ENCODE assay signal across 8 cellular contexts in genomic region chr17:47615766-47616424, GRCh38. TPM values are rescaled to one million over a fixed set of nuclear protein-coding genes. Genes with fewer than 3 reads are reported as not detected.
DNase-seq lines count a peak whose midpoint lies in the region; ATAC-seq, FAIRE-seq and TF ChIP-seq lines count a peak whose summit lies in the region.

No MANE protein-coding gene starts in this region.

- FAIRE-seq in GM18507 (lab: Jason Lieb, UNC), result peak; percentile 76

- intact Hi-C loops in MCF 10A (cut with micrococcal nuclease) (no loop called here), left colon (cut with DNase I, micrococcal nuclease) (no loop called here)

- CTCF ChIA-PET in MCF 10A (lab: Yijun Ruan, JAX), result interaction anchor here (0.6 to 2.8 kb wide), 21 partner anchors 9 to 397 kb away, joined by 3 to 24 read pairs (median 4); no protein-coding TSS in a partner anchor

- POLR2A ChIA-PET in MCF 10A (lab: Yijun Ruan, JAX), result interaction anchor here (0.9 to 1.7 kb wide), 3 partner anchors 11 to 115 kb away, joined by 3 to 5 read pairs (median 3); partner anchors contain the start of gene KPNB1

- H3K36me3 Mint-ChIP-seq in MCF 10A (ENCODE audit: insufficient read depth, unreplicated experiment) (peaks cover 89% of the 10 kb centered on the region), type B pancreatic cell (peaks cover 27% of the 10 kb centered on the region)

- no peaks in the 10 kb centered on the region for H3K27me3 Mint-ChIP-seq in MCF 10A (ENCODE audit: insufficient read depth, unreplicated experiment)
- H3K27me3 Mint-ChIP-seq in type B pancreatic cell, result no peaks in the 10 kb centered on the region

- DNase-seq in Ammon's horn (ENCODE audit: low spot score) (peak; percentile 45), GM18507 (ENCODE audit: extremely low spot score, insufficient read length, low read depth) (peak; percentile 17), NCI-H748 (lab: John Stamatoyannopoulos, UW; ENCODE audit: unreplicated experiment) (peak; percentile 43), MCF 10A (ENCODE audit: unreplicated experiment) (peak; percentile 62), left colon (no peak), type B pancreatic cell (ENCODE audit: extremely low spot score, unreplicated experiment) (no peak)

- H3K4me3 Mint-ChIP-seq in MCF 10A (ENCODE audit: unreplicated experiment) (no peak overlapping the region), type B pancreatic cell (no peak overlapping the region)

- H3K4me1 Mint-ChIP-seq in MCF 10A (ENCODE audit: insufficient read depth, unreplicated experiment) (peaks cover 8% of the 10 kb centered on the region), type B pancreatic cell (ENCODE audit: unreplicated experiment) (no peaks in the 10 kb centered on the region)

- ATAC-seq in left colon (peak; percentile 72), HG03039 (IDR thresholded peaks at IDR 0.05; ENCODE audit: unreplicated experiment) (no peak), GM21423 (IDR thresholded peaks at IDR 0.05; ENCODE audit: unreplicated experiment) (no peak)

- H3K9me3 Mint-ChIP-seq in MCF 10A (ENCODE audit: unreplicated experiment), result no peaks in the 10 kb centered on the region
- no peaks in the 10 kb centered on the region for H3K9me3 Mint-ChIP-seq in type B pancreatic cell

- peak; percentile 58 for TF ChIP-seq CTCF in MCF 10A (IDR thresholded peaks at IDR 0.05; ENCODE audit: unreplicated experiment)
- TF ChIP-seq CTCF in type B pancreatic cell (conservative IDR thresholded peaks at IDR 0.05), result peak; percentile 89

- no TSS peak for BruUV-seq in MCF 10A (replicated peaks; lab: Mats Ljungman, UMichigan)

- no peak overlapping the region for H3K27ac Mint-ChIP-seq in MCF 10A (ENCODE audit: low read depth, unreplicated experiment)
- peak overlapping the region; percentile 63 for H3K27ac Mint-ChIP-seq in type B pancreatic cell

RNA-seq across cellular contexts. Expression of gene KPNB1, which starts 33.8 kb away (rescaled TPM):
- total RNA-seq in MCF 10A (2022), result 522 and 609 TPM in 2 replicates
- 100 to 1,000 TPM; 176 to 228 TPM for total RNA-seq in left colon
- total RNA-seq in type B pancreatic cell (ENCODE audit: low replicate concordance), result 300 and 372 TPM in 2 replicates

Comparison
In these comparisons a context has a peak if more than half of its experiments do, and no peak if none do; other contexts are left out.
1. DNase-seq: peak in Ammon's horn (single experiment), GM18507 (single experiment), NCI-H748 (single experiment) and MCF 10A (single experiment); none in left colon (0 of 2) and type B pancreatic cell (single experiment).